In genomic region chr14:61120576-61120975, GRCh38 we compare ENCODE assay signal across 15 cellular contexts.
DNase-seq lines count a peak whose midpoint lies in the region; ATAC-seq lines count a peak whose summit lies in the region.
"Had no signal": no experiment of that assay in that cellular context is flagged by ENCODE, and none has a peak within 500 bp of the region (broad histone marks: within the 10 kb centered on the region; RNA-seq: fewer than 3 reads in every experiment).

No MANE protein-coding gene starts in this region.

- peaks cover 0 to 2% of the 10 kb centered on the region in 2 donors for H3K9me3 Mint-ChIP-seq in activated T-cell treated with anti-CD3 and anti-CD28 coated beads, Interleukin-2, amount 50 U/mL, for 72 hours
- peaks cover 4% of the 10 kb centered on the region for H3K9me3 Mint-ChIP-seq in activated T-helper 17 cell treated with anti-CD3 and anti-CD28 coated beads, Interleukin-2, amount 50 U/mL, for 72 hours
- H3K9me3 Mint-ChIP-seq in stimulated activated effector memory CD8-positive, alpha-beta T cell treated with anti-CD3 and anti-CD28 coated beads, Interleukin-12 subunit alpha, Interleukin-12 subunit beta, amount 100 ng/mL, for 72 hours, result no peaks in the 10 kb centered on the region

- H3K27ac Mint-ChIP-seq in activated T-cell treated with anti-CD3 and anti-CD28 coated beads, Interleukin-2, amount 50 U/mL, for 72 hours, result peak overlapping the region; percentile 12
- peak overlapping the region; percentile 72 for H3K27ac Mint-ChIP-seq in activated T-helper 17 cell treated with anti-CD3 and anti-CD28 coated beads, Interleukin-2, amount 50 U/mL, for 72 hours
- H3K27ac Mint-ChIP-seq in stimulated activated effector memory CD8-positive, alpha-beta T cell treated with anti-CD3 and anti-CD28 coated beads, Interleukin-12 subunit alpha, Interleukin-12 subunit beta, amount 100 ng/mL, for 72 hours, result no peak overlapping the region
- H3K27ac Mint-ChIP-seq: activated naive CD8-positive, alpha-beta T cell treated with anti-CD3 and anti-CD28 coated beads for 36 hours; stimulated activated naive CD8-positive, alpha-beta T cell treated with anti-CD3 and anti-CD28 coated beads, Interleukin-15, amount 100 ng/mL, for 72 hours had no signal

- peaks cover 0 to 3% of the 10 kb centered on the region in 2 donors for H3K36me3 Mint-ChIP-seq in activated T-cell treated with anti-CD3 and anti-CD28 coated beads, Interleukin-2, amount 50 U/mL, for 72 hours (ENCODE audit: insufficient read depth in 2 of 2)
- no peaks in the 10 kb centered on the region for H3K36me3 Mint-ChIP-seq in activated T-helper 17 cell treated with anti-CD3 and anti-CD28 coated beads, Interleukin-2, amount 50 U/mL, for 72 hours (ENCODE audit: low read depth)
- H3K36me3 Mint-ChIP-seq in stimulated activated effector memory CD8-positive, alpha-beta T cell treated with anti-CD3 and anti-CD28 coated beads, Interleukin-12 subunit alpha, Interleukin-12 subunit beta, amount 100 ng/mL, for 72 hours, result no peaks in the 10 kb centered on the region
- H3K36me3 Mint-ChIP-seq: activated naive CD8-positive, alpha-beta T cell treated with anti-CD3 and anti-CD28 coated beads for 36 hours had no signal

- peak in 1 of 2 donors; percentile 71 for ATAC-seq in activated T-cell treated with anti-CD3 and anti-CD28 coated beads, Interleukin-2, amount 50 U/mL, for 72 hours (replicated peaks in 1 of 2)
- ATAC-seq in HG03025 (IDR thresholded peaks at IDR 0.05; ENCODE audit: low FRiP score, unreplicated experiment) (peak; percentile 33), GM21528 (IDR thresholded peaks at IDR 0.05; ENCODE audit: low FRiP score, unreplicated experiment) (no peak)
- ATAC-seq in activated T-helper 17 cell treated with anti-CD3 and anti-CD28 coated beads, Interleukin-2, amount 50 U/mL, for 72 hours (replicated peaks), result peak; percentile 72
- ATAC-seq in stimulated activated effector memory CD8-positive, alpha-beta T cell treated with anti-CD3 and anti-CD28 coated beads, Interleukin-12 subunit alpha, Interleukin-12 subunit beta, amount 100 ng/mL, for 72 hours, result peak; percentile 8
- ATAC-seq: PC-3; stimulated activated naive CD8-positive, alpha-beta T cell treated with anti-CD3 and anti-CD28 coated beads, Interleukin-15, amount 100 ng/mL, for 72 hours had no signal

- peak overlapping the region in 1 of 2 donors; percentile 37 for H3K4me3 Mint-ChIP-seq in activated T-cell treated with anti-CD3 and anti-CD28 coated beads, Interleukin-2, amount 50 U/mL, for 72 hours
- H3K4me3 Mint-ChIP-seq in activated T-helper 17 cell treated with anti-CD3 and anti-CD28 coated beads, Interleukin-2, amount 50 U/mL, for 72 hours, result peak overlapping the region; percentile 70
- no peak overlapping the region for H3K4me3 Mint-ChIP-seq in stimulated activated effector memory CD8-positive, alpha-beta T cell treated with anti-CD3 and anti-CD28 coated beads, Interleukin-12 subunit alpha, Interleukin-12 subunit beta, amount 100 ng/mL, for 72 hours
- H3K4me3 Mint-ChIP-seq: activated naive CD8-positive, alpha-beta T cell treated with anti-CD3 and anti-CD28 coated beads for 36 hours; stimulated activated naive CD8-positive, alpha-beta T cell treated with anti-CD3 and anti-CD28 coated beads, Interleukin-15, amount 100 ng/mL, for 72 hours had no signal

- H3K27me3 Mint-ChIP-seq in activated T-cell treated with anti-CD3 and anti-CD28 coated beads, Interleukin-2, amount 50 U/mL, for 72 hours (ENCODE audit: low read depth), result no peaks in the 10 kb centered on the region
- H3K27me3 Mint-ChIP-seq in activated T-helper 17 cell treated with anti-CD3 and anti-CD28 coated beads, Interleukin-2, amount 50 U/mL, for 72 hours, result no peaks in the 10 kb centered on the region
- H3K27me3 Mint-ChIP-seq: activated naive CD8-positive, alpha-beta T cell treated with anti-CD3 and anti-CD28 coated beads for 36 hours; stimulated activated naive CD8-positive, alpha-beta T cell treated with anti-CD3 and anti-CD28 coated beads, Interleukin-15, amount 100 ng/mL, for 72 hours had no signal

- peak in 1 of 2 donors; percentile 10 for DNase-seq in activated T-cell treated with anti-CD3 and anti-CD28 coated beads, Interleukin-2, amount 50 U/mL, for 72 hours
- DNase-seq in activated T-cell treated with anti-CD3 and anti-CD28 coated beads for 4 hours (no peak), OCI-M1 (lab: John Stamatoyannopoulos, UW) (no peak), NCI-H82 (lab: John Stamatoyannopoulos, UW) (no peak)
- DNase-seq in stimulated activated effector memory CD8-positive, alpha-beta T cell treated with anti-CD3 and anti-CD28 coated beads, Interleukin-12 subunit alpha, Interleukin-12 subunit beta, amount 100 ng/mL, for 72 hours (ENCODE audit: low spot score in 2 of 2), result no peak
- DNase-seq: activated naive CD8-positive, alpha-beta T cell treated with anti-CD3 and anti-CD28 coated beads for 36 hours; NCI-H2029; NCI-H510A treated with DMSO at 0.1 percent for 48 hours; PC-3; posterior cingulate gyrus; spleen; stimulated activated naive CD8-positive, alpha-beta T cell treated with anti-CD3 and anti-CD28 coated beads, Interleukin-15, amount 100 ng/mL, for 72 hours had no signal

- peaks cover 5% of the 10 kb centered on the region for H3K4me1 Mint-ChIP-seq in activated T-cell treated with anti-CD3 and anti-CD28 coated beads, Interleukin-2, amount 50 U/mL, for 72 hours (ENCODE audit: low read depth)
- H3K4me1 Mint-ChIP-seq in activated T-helper 17 cell treated with anti-CD3 and anti-CD28 coated beads, Interleukin-2, amount 50 U/mL, for 72 hours, result peaks cover 8% of the 10 kb centered on the region
- H3K4me1 Mint-ChIP-seq in stimulated activated effector memory CD8-positive, alpha-beta T cell treated with anti-CD3 and anti-CD28 coated beads, Interleukin-12 subunit alpha, Interleukin-12 subunit beta, amount 100 ng/mL, for 72 hours, result peaks cover 9% of the 10 kb centered on the region
- H3K4me1 Mint-ChIP-seq: stimulated activated naive CD8-positive, alpha-beta T cell treated with anti-CD3 and anti-CD28 coated beads, Interleukin-15, amount 100 ng/mL, for 72 hours had no signal
